In genomic region chr20:21640556-21640955, GRCh38 we compare ENCODE assay signal across 10 cellular contexts.
DNase-seq lines count a peak whose midpoint lies in the region; ATAC-seq and TF ChIP-seq lines count a peak whose summit lies in the region.
"Had no signal": no experiment of that assay in that cellular context is flagged by ENCODE, and none has a peak within 500 bp of the region (broad histone marks: within the 10 kb centered on the region; RNA-seq: fewer than 3 reads in every experiment).

No MANE protein-coding gene starts in this region.

- no peak overlapping the region for H2AFZ ChIP-seq in smooth muscle cell (ENCODE audit: low read depth)

- H3K27ac Mint-ChIP-seq in MCF 10A (ENCODE audit: low read depth, unreplicated experiment) = no peak overlapping the region
- H3K27ac Mint-ChIP-seq in naive thymus-derived CD4-positive, alpha-beta T cell = no peak overlapping the region

- TF ChIP-seq POLR2A in breast epithelium (IDR thresholded peaks at IDR 0.05) = no peak

- peaks cover 6% of the 10 kb centered on the region for H3K9me3 Mint-ChIP-seq in MCF 10A (ENCODE audit: unreplicated experiment)
- H3K9me3 Mint-ChIP-seq in naive thymus-derived CD4-positive, alpha-beta T cell = peaks cover 0 to 17% (median 9%) of the 10 kb centered on the region in 11 donors

- no peaks in the 10 kb centered on the region for H3K4me1 ChIP-seq in breast epithelium
- no peaks in the 10 kb centered on the region for H3K4me1 ChIP-seq in smooth muscle cell (ENCODE audit: low read depth)
- no peaks in the 10 kb centered on the region for H3K4me1 ChIP-seq in naive thymus-derived CD4-positive, alpha-beta T cell (ENCODE audit: control insufficient read depth in 2 of 2, insufficient read depth in 2 of 2, low read length in 2 of 2)

- POLR2A ChIA-PET in MCF 10A (lab: Yijun Ruan, JAX) = no interaction called here
- POLR2A ChIA-PET in naive thymus-derived CD4-positive, alpha-beta T cell (lab: Charles Lee) = no interaction called here

- H3K9me3 ChIP-seq in breast epithelium (peaks cover 0 to under 1% of the 10 kb centered on the region in 2 donors), smooth muscle cell (replicated peaks; ENCODE audit: low read depth) (no peaks in the 10 kb centered on the region)
- H3K9me3 ChIP-seq in naive thymus-derived CD4-positive, alpha-beta T cell (ENCODE audit: control insufficient read depth in 2 of 3, low read length in 3 of 3) = no peaks in the 10 kb centered on the region

- no peaks in the 10 kb centered on the region for H4K20me1 ChIP-seq in smooth muscle cell (ENCODE audit: low read depth)
- H4K20me1 ChIP-seq: BLaER1 treated with 17β-estradiol and CSF1 and Interleukin-3, amounts not matched to agents 10 nM and 100 nM had no signal

- H3F3A ChIP-seq in smooth muscle cell (ENCODE audit: low read depth) = no peaks in the 10 kb centered on the region

- no peak overlapping the region for H3K27ac ChIP-seq in breast epithelium
- no peak overlapping the region for H3K27ac ChIP-seq in VCaP
- no peak overlapping the region for H3K27ac ChIP-seq in smooth muscle cell (ENCODE audit: low read depth)
- H3K27ac ChIP-seq in naive thymus-derived CD4-positive, alpha-beta T cell (ENCODE audit: low read depth, low read length) = no peak overlapping the region
- H3K27ac ChIP-seq: BLaER1 treated with 17β-estradiol and CSF1 and Interleukin-3, amounts not matched to agents 10 nM and 100 nM had no signal

- H3K27me3 Mint-ChIP-seq in MCF 10A (ENCODE audit: insufficient read depth, unreplicated experiment) = peaks cover 17% of the 10 kb centered on the region
- peaks cover 0 to 25% (median 18%) of the 10 kb centered on the region in 5 donors for H3K27me3 Mint-ChIP-seq in naive thymus-derived CD4-positive, alpha-beta T cell

- H3K4me2 ChIP-seq in smooth muscle cell = no peak overlapping the region
- H3K4me2 ChIP-seq: BLaER1 treated with 17β-estradiol and CSF1 and Interleukin-3, amounts not matched to agents 10 nM and 100 nM had no signal

- H3K36me3 Mint-ChIP-seq in MCF 10A (ENCODE audit: insufficient read depth, unreplicated experiment) = peaks cover 5% of the 10 kb centered on the region
- H3K36me3 Mint-ChIP-seq in naive thymus-derived CD4-positive, alpha-beta T cell = peaks cover 0 to 4% (median 0%) of the 10 kb centered on the region in 5 donors

- 22% methylated on average over 4 of the region's 4 CpGs for WGBS in smooth muscle cell (ENCODE audit: low lambda C conversion rate)

- no TSS peak for BruUV-seq in MCF 10A (replicated peaks; lab: Mats Ljungman, UMichigan)

- TF ChIP-seq CTCF in MCF 10A (IDR thresholded peaks at IDR 0.05; ENCODE audit: unreplicated experiment) = peak; percentile 37
- TF ChIP-seq CTCF in breast epithelium (IDR thresholded peaks at IDR 0.05) = no peak
- TF ChIP-seq CTCF in VCaP (conservative IDR thresholded peaks at IDR 0.05) = peak; percentile 88
- peak; percentile 22 for TF ChIP-seq CTCF in smooth muscle cell (IDR thresholded peaks at IDR 0.05; ENCODE audit: borderline replicate concordance, insufficient read depth, poor library complexity, severe bottlenecking)

- no peaks in the 10 kb centered on the region for H3K4me1 Mint-ChIP-seq in MCF 10A (ENCODE audit: insufficient read depth, unreplicated experiment)
- H3K4me1 Mint-ChIP-seq in naive thymus-derived CD4-positive, alpha-beta T cell = no peaks in the 10 kb centered on the region

- intact Hi-C loops in MCF 10A (cut with micrococcal nuclease) = loop anchor here (1.0 to 5.0 kb wide), 4 partner anchors 78 to 673 kb away; no protein-coding TSS in a partner anchor
- intact Hi-C loops in breast epithelium (cut with DNase I; ENCODE audit: low total_unique reads) = no loop called here
- intact Hi-C loops in naive thymus-derived CD4-positive, alpha-beta T cell (cut with micrococcal nuclease) = no loop called here

- no peak overlapping the region for H3K4me3 ChIP-seq in breast epithelium
- no peak overlapping the region for H3K4me3 ChIP-seq in smooth muscle cell
- H3K4me3 ChIP-seq in naive thymus-derived CD4-positive, alpha-beta T cell (ENCODE audit: low read length) = no peak overlapping the region
- H3K4me3 ChIP-seq: BLaER1 treated with 17β-estradiol and CSF1 and Interleukin-3, amounts not matched to agents 10 nM and 100 nM had no signal

- H3K27me3 ChIP-seq in breast epithelium = no peaks in the 10 kb centered on the region
- H3K27me3 ChIP-seq in smooth muscle cell (ENCODE audit: low read depth) = no peaks in the 10 kb centered on the region
- H3K27me3 ChIP-seq in naive thymus-derived CD4-positive, alpha-beta T cell (ENCODE audit: control insufficient read depth in 2 of 2, insufficient read depth in 2 of 2, low read length in 2 of 2) = no peaks in the 10 kb centered on the region
- H3K27me3 ChIP-seq: BLaER1 treated with 17β-estradiol and CSF1 and Interleukin-3, amounts not matched to agents 10 nM and 100 nM had no signal

- ATAC-seq in esophagus mucosa = no peak
- ATAC-seq in naive thymus-derived CD4-positive, alpha-beta T cell = no peak

- DNase-seq in MCF 10A (ENCODE audit: unreplicated experiment) = peak; percentile 45
- no peak for DNase-seq in breast epithelium (ENCODE audit: low spot score in 2 of 2)
- peak; percentile 48 for DNase-seq in NCI-H146 treated with DMSO at 0.1 percent for 48 hours (lab: John Stamatoyannopoulos, UW; ENCODE audit: unreplicated experiment)
- DNase-seq in smooth muscle cell (lab: John Stamatoyannopoulos, UW; ENCODE audit: unreplicated experiment) = no peak
- no peak for DNase-seq in T-helper 9 cell
- no peak for DNase-seq in naive thymus-derived CD4-positive, alpha-beta T cell
- DNase-seq: dermis blood vessel endothelial cell had no signal

- no peak overlapping the region for H3K4me3 Mint-ChIP-seq in MCF 10A (ENCODE audit: unreplicated experiment)
- no peak overlapping the region for H3K4me3 Mint-ChIP-seq in naive thymus-derived CD4-positive, alpha-beta T cell

- CTCF ChIA-PET in MCF 10A (lab: Yijun Ruan, JAX) = interaction anchor here (0.5 to 4.7 kb wide), 29 partner anchors 8 to 1050 kb away, joined by 3 to 28 read pairs (median 4); no protein-coding TSS in a partner anchor
- CTCF ChIA-PET in naive thymus-derived CD4-positive, alpha-beta T cell (lab: Charles Lee) = no interaction called here

- H3K79me2 ChIP-seq in smooth muscle cell (ENCODE audit: low read depth) = no peaks in the 10 kb centered on the region

- H3K9ac ChIP-seq in smooth muscle cell (ENCODE audit: low read depth) = no peak overlapping the region
- H3K9ac ChIP-seq: BLaER1 treated with 17β-estradiol and CSF1 and Interleukin-3, amounts not matched to agents 10 nM and 100 nM had no signal

- no peaks in the 10 kb centered on the region for H3K36me3 ChIP-seq in breast epithelium
- no peaks in the 10 kb centered on the region for H3K36me3 ChIP-seq in smooth muscle cell (ENCODE audit: low read depth)
- no peaks in the 10 kb centered on the region for H3K36me3 ChIP-seq in naive thymus-derived CD4-positive, alpha-beta T cell (ENCODE audit: control insufficient read depth in 2 of 3, insufficient read depth in 3 of 3, low read length in 3 of 3)
- H3K36me3 ChIP-seq: BLaER1 treated with 17β-estradiol and CSF1 and Interleukin-3, amounts not matched to agents 10 nM and 100 nM had no signal

Comparison
In these comparisons a context has a peak if more than half of its experiments do, and no peak if none do; other contexts are left out.
1. DNase-seq: peak in MCF 10A (single experiment) and NCI-H146 treated with DMSO at 0.1 percent for 48 hours (single experiment); none in breast epithelium (0 of 2), smooth muscle cell (single experiment), T-helper 9 cell (single experiment) and naive thymus-derived CD4-positive, alpha-beta T cell (0 of 9).
2. CTCF ChIP-seq: peak in MCF 10A (single experiment), VCaP (single experiment) and smooth muscle cell (single experiment); none in breast epithelium (0 of 3).